In genomic region chr6:129694036-129694435, GRCh38 we compare ENCODE assay signal across 3 cellular contexts.
TF ChIP-seq lines count a peak whose summit lies in the region.

No MANE protein-coding gene starts in this region.

TF ChIP-seq in A549, 52 proteins besides CTCF, POLR2A, EP300 and RAD21:
- TF ChIP-seq FOSL2 (IDR thresholded peaks at IDR 0.05) (no peak), FOSL2 (CRISPR knock-in tag; IDR thresholded peaks at IDR 0.05) (no peak), CEBPB (IDR thresholded peaks at IDR 0.05) (no peak), SMC3 (IDR thresholded peaks at IDR 0.05) (no peak), RFX5 (IDR thresholded peaks at IDR 0.05) (no peak), EHMT2 (IDR thresholded peaks at IDR 0.05; ENCODE audit: low read depth) (no peak), KDM1A (IDR thresholded peaks at IDR 0.05; ENCODE audit: low read depth) (no peak), GATA3 (IDR thresholded peaks at IDR 0.05; ENCODE audit: borderline replicate concordance) (no peak), MAFK (IDR thresholded peaks at IDR 0.05; ENCODE audit: partially characterized antibody) (no peak)
- TF ChIP-seq, protein P1, sequence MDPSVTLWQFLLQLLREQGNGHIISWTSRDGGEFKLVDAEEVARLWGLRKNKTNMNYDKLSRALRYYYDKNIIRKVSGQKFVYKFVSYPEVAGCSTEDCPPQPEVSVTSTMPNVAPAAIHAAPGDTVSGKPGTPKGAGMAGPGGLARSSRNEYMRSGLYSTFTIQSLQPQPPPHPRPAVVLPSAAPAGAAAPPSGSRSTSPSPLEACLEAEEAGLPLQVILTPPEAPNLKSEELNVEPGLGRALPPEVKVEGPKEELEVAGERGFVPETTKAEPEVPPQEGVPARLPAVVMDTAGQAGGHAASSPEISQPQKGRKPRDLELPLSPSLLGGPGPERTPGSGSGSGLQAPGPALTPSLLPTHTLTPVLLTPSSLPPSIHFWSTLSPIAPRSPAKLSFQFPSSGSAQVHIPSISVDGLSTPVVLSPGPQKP (IDR thresholded peaks at IDR 0.05; ENCODE audit: low read depth, low read length) = no peak
TF ChIP-seq in A549: peak in this region for 0.

TF ChIP-seq in HCT116, 20 proteins besides CTCF, POLR2A, EP300 and RAD21:
- TF ChIP-seq, protein P2, sequence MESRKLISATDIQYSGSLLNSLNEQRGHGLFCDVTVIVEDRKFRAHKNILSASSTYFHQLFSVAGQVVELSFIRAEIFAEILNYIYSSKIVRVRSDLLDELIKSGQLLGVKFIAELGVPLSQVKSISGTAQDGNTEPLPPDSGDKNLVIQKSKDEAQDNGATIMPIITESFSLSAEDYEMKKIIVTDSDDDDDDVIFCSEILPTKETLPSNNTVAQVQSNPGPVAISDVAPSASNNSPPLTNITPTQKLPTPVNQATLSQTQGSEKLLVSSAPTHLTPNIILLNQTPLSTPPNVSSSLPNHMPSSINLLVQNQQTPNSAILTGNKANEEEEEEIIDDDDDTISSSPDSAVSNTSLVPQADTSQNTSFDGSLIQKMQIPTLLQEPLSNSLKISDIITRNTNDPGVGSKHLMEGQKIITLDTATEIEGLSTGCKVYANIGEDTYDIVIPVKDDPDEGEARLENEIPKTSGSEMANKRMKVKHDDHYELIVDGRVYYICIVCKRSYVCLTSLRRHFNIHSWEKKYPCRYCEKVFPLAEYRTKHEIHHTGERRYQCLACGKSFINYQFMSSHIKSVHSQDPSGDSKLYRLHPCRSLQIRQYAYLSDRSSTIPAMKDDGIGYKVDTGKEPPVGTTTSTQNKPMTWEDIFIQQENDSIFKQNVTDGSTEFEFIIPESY (IDR thresholded peaks at IDR 0.05; ENCODE audit: extremely low read depth, insufficient replicate concordance, low read length) = no peak
- no peak for TF ChIP-seq REST (IDR thresholded peaks at IDR 0.05; ENCODE audit: low read depth)
- TF ChIP-seq ELF1 (IDR thresholded peaks at IDR 0.05; ENCODE audit: borderline replicate concordance, low read depth) = no peak
- no peak for TF ChIP-seq SP1 (IDR thresholded peaks at IDR 0.05; ENCODE audit: low read depth)
- no peak for TF ChIP-seq EZH2 (IDR thresholded peaks at IDR 0.05)
- no peak for TF ChIP-seq EGR1 (IDR thresholded peaks at IDR 0.05; ENCODE audit: low read depth)

TF ChIP-seq in GM12878, 131 proteins besides CTCF, POLR2A, EP300 and RAD21:
- TF ChIP-seq YY1 (IDR thresholded peaks at IDR 0.05; ENCODE audit: low read depth, low read length) = no peak
- no peak for TF ChIP-seq SMC3 (IDR thresholded peaks at IDR 0.05; ENCODE audit: borderline replicate concordance, low read length)
- no peak for TF ChIP-seq HDAC6 (IDR thresholded peaks at IDR 0.05; ENCODE audit: unreplicated experiment)
- no peak for TF ChIP-seq NFIC (IDR thresholded peaks at IDR 0.05; ENCODE audit: low read depth, low read length)
- no peak for TF ChIP-seq LARP7 (IDR thresholded peaks at IDR 0.05)
- TF ChIP-seq SMARCA5 (IDR thresholded peaks at IDR 0.05) = no peak
- TF ChIP-seq DPF2 (IDR thresholded peaks at IDR 0.05) = no peak
- no peak for TF ChIP-seq CHD2 (IDR thresholded peaks at IDR 0.05; ENCODE audit: borderline replicate concordance, low read depth, low read length)
- TF ChIP-seq BRCA1 (IDR thresholded peaks at IDR 0.05; ENCODE audit: low read depth, low read length) = no peak
- no peak for TF ChIP-seq RBBP5 (conservative IDR thresholded peaks at IDR 0.05)
- no peak for TF ChIP-seq WRNIP1 (IDR thresholded peaks at IDR 0.05; ENCODE audit: borderline replicate concordance, low read depth, low read length)
- no peak for TF ChIP-seq MTA3 (IDR thresholded peaks at IDR 0.05; ENCODE audit: borderline replicate concordance, low read length)
- TF ChIP-seq ZZZ3 (IDR thresholded peaks at IDR 0.05; ENCODE audit: control insufficient read depth, insufficient read length, low read depth) = no peak
- TF ChIP-seq IKZF2 (IDR thresholded peaks at IDR 0.05) = no peak
- TF ChIP-seq SRF (IDR thresholded peaks at IDR 0.05; ENCODE audit: low read depth in 2 of 2, low read length in 2 of 2) = no peak
- no peak for TF ChIP-seq CEBPB (IDR thresholded peaks at IDR 0.05; ENCODE audit: borderline replicate concordance in 1 of 2, low read depth in 2 of 2, low read length in 2 of 2)
- TF ChIP-seq NR2F1 (conservative IDR thresholded peaks at IDR 0.05) = no peak
- TF ChIP-seq ZNF217 (IDR thresholded peaks at IDR 0.05) = no peak
- no peak for TF ChIP-seq MXI1 (IDR thresholded peaks at IDR 0.05; ENCODE audit: low read depth, low read length)
